In the genomic region with DNA sequence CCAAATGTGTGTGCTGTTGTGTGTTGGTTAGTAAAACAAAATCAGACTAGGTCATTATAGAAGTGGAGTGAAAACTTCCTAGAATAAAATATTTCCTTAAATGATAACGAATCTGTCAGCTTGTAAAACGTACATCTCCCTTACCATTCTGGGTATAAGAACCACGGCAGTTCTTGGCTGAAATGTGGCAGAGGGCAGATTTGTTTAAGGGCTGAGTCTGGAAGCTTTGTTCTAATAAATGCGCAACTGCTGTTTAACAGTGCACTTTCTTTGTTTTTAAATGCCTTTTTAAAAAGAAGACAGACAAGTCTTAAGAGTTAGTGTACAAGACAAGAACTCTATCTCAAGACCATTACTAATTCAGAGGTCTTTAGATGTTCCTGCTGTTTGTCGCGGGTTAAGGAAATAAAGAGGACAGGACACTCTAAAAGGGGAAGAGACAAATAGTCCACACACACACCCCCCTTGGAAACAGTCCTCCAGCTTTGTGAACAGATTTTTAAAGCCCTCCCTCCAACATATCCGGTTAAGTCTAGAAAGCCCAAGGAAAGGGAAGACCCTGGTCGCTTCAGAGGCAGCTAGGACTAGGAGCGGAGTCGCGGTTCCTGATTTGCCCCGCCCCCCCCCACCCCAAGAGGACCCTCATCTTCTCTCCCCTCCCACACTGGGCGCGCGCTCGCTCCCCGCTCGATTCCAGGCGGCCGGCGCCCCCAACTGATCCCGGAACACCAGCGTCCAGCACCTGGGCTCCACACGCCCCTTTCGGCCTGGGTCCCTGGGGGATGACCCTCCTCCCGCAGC, we compare ENCODE assay signal across 1 cellular context.
TF ChIP-seq lines count a peak whose summit lies in the region.

No MANE protein-coding gene starts in this region.

TF ChIP-seq in A549, 52 proteins besides CTCF, POLR2A, EP300 and RAD21 (continued from another document):
- TF ChIP-seq FOSB (CRISPR knock-in tag; IDR thresholded peaks at IDR 0.05) = no peak
- TF ChIP-seq TP53 (CRISPR knock-in tag; IDR thresholded peaks at IDR 0.05) = no peak
- TF ChIP-seq KDM1A (IDR thresholded peaks at IDR 0.05; ENCODE audit: low read depth) = no peak
- TF ChIP-seq, protein P1, sequence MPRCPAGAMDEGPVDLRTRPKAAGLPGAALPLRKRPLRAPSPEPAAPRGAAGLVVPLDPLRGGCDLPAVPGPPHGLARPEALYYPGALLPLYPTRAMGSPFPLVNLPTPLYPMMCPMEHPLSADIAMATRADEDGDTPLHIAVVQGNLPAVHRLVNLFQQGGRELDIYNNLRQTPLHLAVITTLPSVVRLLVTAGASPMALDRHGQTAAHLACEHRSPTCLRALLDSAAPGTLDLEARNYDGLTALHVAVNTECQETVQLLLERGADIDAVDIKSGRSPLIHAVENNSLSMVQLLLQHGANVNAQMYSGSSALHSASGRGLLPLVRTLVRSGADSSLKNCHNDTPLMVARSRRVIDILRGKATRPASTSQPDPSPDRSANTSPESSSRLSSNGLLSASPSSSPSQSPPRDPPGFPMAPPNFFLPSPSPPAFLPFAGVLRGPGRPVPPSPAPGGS (IDR thresholded peaks at IDR 0.05) = no peak
- no peak for TF ChIP-seq EHF (CRISPR knock-in tag; IDR thresholded peaks at IDR 0.05)
- no peak for TF ChIP-seq TFCP2L1 (CRISPR knock-in tag; IDR thresholded peaks at IDR 0.05)
- TF ChIP-seq, protein P2, sequence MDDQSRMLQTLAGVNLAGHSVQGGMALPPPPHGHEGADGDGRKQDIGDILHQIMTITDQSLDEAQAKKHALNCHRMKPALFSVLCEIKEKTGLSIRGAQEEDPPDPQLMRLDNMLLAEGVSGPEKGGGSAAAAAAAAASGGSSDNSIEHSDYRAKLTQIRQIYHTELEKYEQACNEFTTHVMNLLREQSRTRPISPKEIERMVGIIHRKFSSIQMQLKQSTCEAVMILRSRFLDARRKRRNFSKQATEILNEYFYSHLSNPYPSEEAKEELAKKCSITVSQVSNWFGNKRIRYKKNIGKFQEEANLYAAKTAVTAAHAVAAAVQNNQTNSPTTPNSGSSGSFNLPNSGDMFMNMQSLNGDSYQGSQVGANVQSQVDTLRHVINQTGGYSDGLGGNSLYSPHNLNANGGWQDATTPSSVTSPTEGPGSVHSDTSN (IDR thresholded peaks at IDR 0.05) = no peak
- no peak for TF ChIP-seq ZSCAN20 (CRISPR knock-in tag; IDR thresholded peaks at IDR 0.05)
- TF ChIP-seq CBX2 (IDR thresholded peaks at IDR 0.05; ENCODE audit: borderline replicate concordance, low read depth) = no peak
